In the genomic region with DNA sequence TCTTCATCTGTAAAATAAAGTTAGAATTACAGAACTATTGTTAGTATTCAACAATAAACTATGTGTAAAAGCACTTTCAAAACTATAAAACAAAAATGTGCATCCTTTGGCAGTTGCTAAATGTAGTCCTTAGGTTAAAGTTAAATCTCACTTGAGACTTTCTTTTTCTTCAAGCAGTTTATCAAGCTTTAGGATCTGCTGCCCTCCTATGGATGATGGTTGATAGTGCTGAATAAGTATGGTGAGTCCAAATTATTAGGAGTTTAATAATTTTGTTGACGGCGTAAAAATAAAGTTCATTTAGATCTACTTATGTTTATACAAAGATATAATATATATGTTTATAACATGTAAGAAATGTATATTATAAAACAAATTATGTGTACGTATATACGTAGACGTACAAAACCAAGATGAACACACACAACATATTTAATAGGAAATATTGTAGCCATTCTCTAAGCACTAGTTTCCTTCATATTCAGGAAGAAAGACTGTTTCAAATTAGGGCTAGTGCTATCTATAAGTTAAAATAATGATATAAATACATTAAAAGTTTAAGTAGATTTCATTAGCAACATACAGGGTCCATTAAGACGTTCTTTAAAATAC, we compare ENCODE assay signal across 8 cellular contexts. TPM values are rescaled to one million over a fixed set of nuclear protein-coding genes. Genes with fewer than 3 reads are reported as not detected.
DNase-seq lines count a peak whose midpoint lies in the region; ATAC-seq and FAIRE-seq lines count a peak whose summit lies in the region.

No MANE protein-coding gene starts in this region.

- no peaks in the 10 kb centered on the region for H3K36me3 ChIP-seq in small intestine (ENCODE audit: control insufficient read depth in 2 of 2, insufficient read depth in 2 of 2, low read length in 2 of 2)

- 64 to 74% (median 65%) methylated on average over 6 of the region's 6 CpGs for WGBS in small intestine, 3 donors

- peak; percentile 93 for FAIRE-seq in small intestine (lab: Jason Lieb, UNC)

- DNase-seq in NCI-H510A treated with DMSO at 0.1 percent for 48 hours (lab: John Stamatoyannopoulos, UW) (peak; percentile 86), NCI-H510A (lab: John Stamatoyannopoulos, UW) (no peak), NCI-H446 treated with DMSO at 0.1 percent for 48 hours (lab: John Stamatoyannopoulos, UW) (peak; percentile 3), epithelial cell of prostate (ENCODE audit: low read depth, low spot score) (peak; percentile 1), small intestine (peak; percentile 68), NCI-H2171 (lab: John Stamatoyannopoulos, UW) (no peak)

- H3K27ac ChIP-seq in epithelial cell of prostate (no peak overlapping the region), small intestine (ENCODE audit: low read depth in 1 of 2, low read length in 1 of 2) (no peak overlapping the region)

- H3K4me1 ChIP-seq in small intestine (ENCODE audit: control insufficient read depth in 2 of 2, insufficient read depth in 1 of 2, low read depth in 1 of 2, low read length in 1 of 2), result no peaks in the 10 kb centered on the region

- H3K4me3 ChIP-seq in small intestine (ENCODE audit: low read depth in 1 of 2, low read length in 2 of 2), result no peak overlapping the region

- ATAC-seq in GM21526 (IDR thresholded peaks at IDR 0.05; ENCODE audit: low FRiP score, unreplicated experiment) (no peak), HG03095 (IDR thresholded peaks at IDR 0.05; ENCODE audit: unreplicated experiment) (no peak)

- H3K9me3 ChIP-seq in small intestine (ENCODE audit: control insufficient read depth, low read depth), result no peaks in the 10 kb centered on the region

- H3K27me3 ChIP-seq in small intestine (ENCODE audit: control insufficient read depth in 2 of 2, insufficient read depth in 2 of 2, low read length in 2 of 2), result no peaks in the 10 kb centered on the region

RNA-seq across cellular contexts. Expression of gene UGT2A2, which starts 22.3 kb away (rescaled TPM):
- not detected for polyA plus RNA-seq in small intestine

RNA-seq across cellular contexts. Expression of gene UGT2A1, which starts 35.9 kb away (rescaled TPM):
- not detected for polyA plus RNA-seq in small intestine

Comparison
In these comparisons a context has a peak if more than half of its experiments do, and no peak if none do; other contexts are left out.
1. DNase-seq: peak in NCI-H510A treated with DMSO at 0.1 percent for 48 hours (single experiment), NCI-H446 treated with DMSO at 0.1 percent for 48 hours (single experiment), epithelial cell of prostate (single experiment) and small intestine (single experiment); none in NCI-H510A (single experiment) and NCI-H2171 (single experiment).